Comparison of ENCODE assay signal across 21 cellular contexts in genomic region chr4:144644368-144645101, GRCh38. TPM values are rescaled to one million over a fixed set of nuclear protein-coding genes. Genes with fewer than 3 reads are reported as not detected.
DNase-seq lines count a peak whose midpoint lies in the region; ATAC-seq and TF ChIP-seq lines count a peak whose summit lies in the region.
"Had no signal": no experiment of that assay in that cellular context is flagged by ENCODE, and none has a peak within 500 bp of the region (broad histone marks: within the 10 kb centered on the region; RNA-seq: fewer than 3 reads in every experiment).

No MANE protein-coding gene starts in this region.

- in situ Hi-C loops in GM13977 (cut with MboI; ENCODE audit: low pct_unique_long_range_greater_than_20kb, low sequenced_read_pairs, unreplicated experiment), result no loop called here
- in situ Hi-C loops in astrocyte of the spinal cord (cut with HindIII; ENCODE audit: low sequenced_read_pairs), result no loop called here

- TF ChIP-seq CTCF in GM13977 (IDR thresholded peaks at IDR 0.05; ENCODE audit: extremely low read depth, insufficient read depth, missing control alignments) (no peak), astrocyte of the spinal cord (IDR thresholded peaks at IDR 0.05; ENCODE audit: low read depth, low read length) (no peak), lower lobe of right lung (IDR thresholded peaks at IDR 0.05) (no peak)

- H3K36me3 Mint-ChIP-seq in stimulated activated naive B cell treated with anti-CD40 and anti-IgM and Interleukin-4, amounts not matched to agents 10 μg/mL and 1 μg/mL and 100 μg/mL, for 72 hours, result peaks cover 0 to 3% of the 10 kb centered on the region in 2 donors
- H3K36me3 Mint-ChIP-seq: activated naive CD8-positive, alpha-beta T cell treated with anti-CD3 and anti-CD28 coated beads, Interleukin-2, amount 10 ng/mL, durations not matched to agents 7 days and 5 days had no signal

- H3K27ac ChIP-seq in lower lobe of right lung, result no peak overlapping the region
- H3K27ac ChIP-seq: heart right ventricle had no signal

- H3K9me3 ChIP-seq in lower lobe of right lung, result no peaks in the 10 kb centered on the region
- H3K9me3 ChIP-seq: BE2C, heart right ventricle, uterus had no signal

- H3K9me3 Mint-ChIP-seq in stimulated activated naive B cell treated with anti-CD40 and anti-IgM and Interleukin-4, amounts not matched to agents 10 μg/mL and 1 μg/mL and 100 μg/mL, for 72 hours, result no peaks in the 10 kb centered on the region
- H3K9me3 Mint-ChIP-seq: activated CD4-positive, alpha-beta T cell treated with anti-CD3 and anti-CD28 coated beads, Interleukin-2, amount 10 ng/mL, durations not matched to agents 7 days and 5 days; activated naive CD8-positive, alpha-beta T cell treated with anti-CD3 and anti-CD28 coated beads, Interleukin-2, amount 10 ng/mL, durations not matched to agents 7 days and 5 days had no signal

- H3K36me3 ChIP-seq in lower lobe of right lung, result no peaks in the 10 kb centered on the region
- H3K36me3 ChIP-seq: BE2C, heart right ventricle, uterus had no signal

- peaks cover 25 to 39% of the 10 kb centered on the region in 2 donors for H3K27me3 Mint-ChIP-seq in stimulated activated naive B cell treated with anti-CD40 and anti-IgM and Interleukin-4, amounts not matched to agents 10 μg/mL and 1 μg/mL and 100 μg/mL, for 72 hours

- H3K27me3 ChIP-seq in lower lobe of right lung (ENCODE audit: low read depth), result peaks cover 38% of the 10 kb centered on the region

- intact Hi-C loops in lower lobe of right lung (cut with DNase I), result no loop called here

- H3K4me1 ChIP-seq in lower lobe of right lung, result peaks cover 13% of the 10 kb centered on the region
- H3K4me1 ChIP-seq: BE2C had no signal

- H3K4me3 ChIP-seq in astrocyte of the spinal cord (ENCODE audit: low read depth, low read length), result peak overlapping the region; percentile 87
- peak overlapping the region; percentile 55 for H3K4me3 ChIP-seq in lower lobe of right lung

- DNase-seq in GM13977 (ENCODE audit: low spot score) (peak; percentile 23), astrocyte of the spinal cord (ENCODE audit: low read depth, low spot score) (peak; percentile 31), lower lobe of right lung (no peak), NCI-H187 (lab: John Stamatoyannopoulos, UW) (no peak), DMS153 (lab: John Stamatoyannopoulos, UW) (no peak)
- DNase-seq in stimulated activated naive B cell treated with anti-CD40 and anti-IgM and Interleukin-4, amounts not matched to agents 10 μg/mL and 1 μg/mL and 100 μg/mL, for 72 hours, result no peak
- DNase-seq: activated CD4-positive, alpha-beta T cell treated with anti-CD3 and anti-CD28 coated beads, Interleukin-2, amount 10 ng/mL, durations not matched to agents 7 days and 5 days; activated naive CD8-positive, alpha-beta T cell treated with anti-CD3 and anti-CD28 coated beads, Interleukin-2, amount 10 ng/mL, durations not matched to agents 7 days and 5 days; activated T-cell treated with anti-CD3 and anti-CD28 coated beads, Interleukin-2, amount 50 U/mL, for 1 hour; BE2C; KG1; NCI-H748 treated with DMSO at 0.1 percent for 48 hours; occipital lobe; RPMI8226; T-helper 17 cell had no signal

- ATAC-seq in lower lobe of right lung (no peak), HG02759 (IDR thresholded peaks at IDR 0.05; ENCODE audit: unreplicated experiment) (no peak), GM18909 (IDR thresholded peaks at IDR 0.05; ENCODE audit: poor library complexity, unreplicated experiment) (no peak)
- ATAC-seq in stimulated activated naive B cell treated with anti-CD40 and anti-IgM and Interleukin-4, amounts not matched to agents 10 μg/mL and 1 μg/mL and 100 μg/mL, for 72 hours (replicated peaks), result peak; percentile 57 to 70
- ATAC-seq: left ventricle myocardium superior, T-helper 17 cell had no signal

- no peak overlapping the region for H3K27ac Mint-ChIP-seq in stimulated activated naive B cell treated with anti-CD40 and anti-IgM and Interleukin-4, amounts not matched to agents 10 μg/mL and 1 μg/mL and 100 μg/mL, for 72 hours
- H3K27ac Mint-ChIP-seq: activated CD4-positive, alpha-beta T cell treated with anti-CD3 and anti-CD28 coated beads, Interleukin-2, amount 10 ng/mL, durations not matched to agents 7 days and 5 days; activated naive CD8-positive, alpha-beta T cell treated with anti-CD3 and anti-CD28 coated beads, Interleukin-2, amount 10 ng/mL, durations not matched to agents 7 days and 5 days; H9; T-helper 17 cell had no signal

- H3K4me1 Mint-ChIP-seq in stimulated activated naive B cell treated with anti-CD40 and anti-IgM and Interleukin-4, amounts not matched to agents 10 μg/mL and 1 μg/mL and 100 μg/mL, for 72 hours, result peaks cover 29 to 40% of the 10 kb centered on the region in 2 donors

- H3K4me3 Mint-ChIP-seq in stimulated activated naive B cell treated with anti-CD40 and anti-IgM and Interleukin-4, amounts not matched to agents 10 μg/mL and 1 μg/mL and 100 μg/mL, for 72 hours, result peak overlapping the region in 1 of 2 donors; percentile 73
- H3K4me3 Mint-ChIP-seq: activated CD4-positive, alpha-beta T cell treated with anti-CD3 and anti-CD28 coated beads, Interleukin-2, amount 10 ng/mL, durations not matched to agents 7 days and 5 days had no signal

RNA-seq across cellular contexts. Expression of gene HHIP, which starts 1.4 kb away (rescaled TPM):
- total RNA-seq in lower lobe of right lung, result 172 TPM
- total RNA-seq: activated CD4-positive, alpha-beta T cell treated with anti-CD3 and anti-CD28 coated beads, Interleukin-2, amount 10 ng/mL, durations not matched to agents 7 days and 5 days; activated naive CD8-positive, alpha-beta T cell treated with anti-CD3 and anti-CD28 coated beads, Interleukin-2, amount 10 ng/mL, durations not matched to agents 7 days and 5 days; left ventricle myocardium superior; T-helper 17 cell had no signal

Comparison
In these comparisons a context has a peak if more than half of its experiments do, and no peak if none do; other contexts are left out.
1. DNase-seq: peak in GM13977 (single experiment) and astrocyte of the spinal cord (single experiment); none in lower lobe of right lung (single experiment), stimulated activated naive B cell treated with anti-CD40 and anti-IgM and Interleukin-4, amounts not matched to agents 10 μg/mL and 1 μg/mL and 100 μg/mL, for 72 hours (single experiment), NCI-H187 (0 of 2) and DMS153 (single experiment).
2. ATAC-seq: peak in stimulated activated naive B cell treated with anti-CD40 and anti-IgM and Interleukin-4, amounts not matched to agents 10 μg/mL and 1 μg/mL and 100 μg/mL, for 72 hours (2 of 2); none in lower lobe of right lung (0 of 2), HG02759 (single experiment) and GM18909 (single experiment).